8 cellular contexts compared by ENCODE assay signal in the genomic region with DNA sequence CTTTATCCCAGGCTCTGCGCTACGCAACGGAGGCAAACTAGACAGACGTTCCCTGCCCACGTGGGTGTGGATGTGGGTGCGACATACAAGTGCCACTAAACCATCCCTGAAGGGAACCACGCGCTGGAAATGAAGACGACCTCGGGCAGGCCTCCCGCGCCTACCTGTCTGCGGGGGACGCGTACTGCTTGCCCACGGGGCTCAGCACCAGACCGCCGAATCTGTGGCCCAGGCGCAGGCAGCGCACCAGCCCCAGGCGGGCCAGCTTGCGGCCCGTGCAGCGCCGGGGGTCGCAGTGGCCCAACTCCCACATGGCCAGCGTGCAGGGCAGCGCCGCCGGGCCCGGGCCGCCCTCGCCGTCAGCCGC. TPM values are rescaled to one million over a fixed set of nuclear protein-coding genes. Genes with fewer than 3 reads are reported as not detected.
DNase-seq lines count a peak whose midpoint lies in the region; ATAC-seq, FAIRE-seq and TF ChIP-seq lines count a peak whose summit lies in the region.

No MANE protein-coding gene starts in this region.

- CTCF ChIA-PET in BJ (lab: Yijun Ruan, JAX) (interaction anchor here (1.5 kb wide), 1 partner anchor 13 kb away, joined by 10 read pairs; no protein-coding TSS in a partner anchor), RWPE1 (lab: Yijun Ruan, JAX) (no interaction called here)

- FAIRE-seq in pancreas (lab: Jason Lieb, UNC) = no peak

- peaks cover 16% of the 10 kb centered on the region for H3K36me3 ChIP-seq in BJ (ENCODE audit: control insufficient read depth, insufficient read depth, low read length)
- H3K36me3 ChIP-seq in pancreas = peaks cover 0 to 13% (median 0%) of the 10 kb centered on the region in 3 donors

- H3K27me3 ChIP-seq in BJ (ENCODE audit: control insufficient read depth, insufficient read depth, low read length) (no peaks in the 10 kb centered on the region), pancreas (no peaks in the 10 kb centered on the region)

- peaks cover 10 to 21% (median 13%) of the 10 kb centered on the region in 3 donors for H3K4me1 ChIP-seq in pancreas

- ATAC-seq in GM21576 (IDR thresholded peaks at IDR 0.05; ENCODE audit: unreplicated experiment) = peak; percentile 3
- ATAC-seq in esophagus mucosa = peak; percentile 1
- ATAC-seq in pancreas = peak in 2 of 4 donors; percentile 3 to 8

- 0% methylated on average over 30 to 35 of the region's 35 CpGs for WGBS in pancreas, 2 donors

- intact Hi-C loops in pancreas (cut with DNase I) = no loop called here

- DNase-seq in BJ (ENCODE audit: low read depth) (no peak), RWPE1 (ENCODE audit: low spot score) (no peak), pancreas (peak in 1 of 6 donors; percentile 71), NCI-H2227 (lab: John Stamatoyannopoulos, UW; ENCODE audit: unreplicated experiment) (no peak), foreskin melanocyte (no peak), hypothalamus (lab: John Stamatoyannopoulos, UW) (no peak)

- peak overlapping the region; percentile 66 for H3K27ac ChIP-seq in RWPE1
- peak overlapping the region in 3 of 4 donors; percentile 12 to 50 (median 46) for H3K27ac ChIP-seq in pancreas

- TF ChIP-seq CTCF in BJ (IDR thresholded peaks at IDR 0.05; ENCODE audit: insufficient read depth, low read depth, low read length) = no peak
- no peak for TF ChIP-seq CTCF in RWPE1 (conservative IDR thresholded peaks at IDR 0.05; ENCODE audit: low read depth)
- TF ChIP-seq CTCF in pancreas (IDR thresholded peaks at IDR 0.05) = no peak

- no peaks in the 10 kb centered on the region for H3K9me3 ChIP-seq in pancreas

- H3K4me3 ChIP-seq in BJ (ENCODE audit: low read depth, low read length) (peak overlapping the region; percentile 71), pancreas (peak overlapping the region; percentile 93 to 100 (median 98))

- POLR2A ChIA-PET in BJ (lab: Charles Lee) (no interaction called here), RWPE1 (lab: Yijun Ruan, JAX; ENCODE audit: low non-redundant PET) (no interaction called here)

RNA-seq across cellular contexts. Expression of a gene that starts 0.5 kb away (rescaled TPM):
- 43.1 and 52.3 TPM in 2 replicates for polyA plus RNA-seq in BJ (2011; rRNA removed)
- polyA minus RNA-seq in BJ (2011; rRNA and poly(A)+ RNA removed) = 18.9 and 22.7 TPM in 2 replicates
- 42.6 TPM for total RNA-seq in esophagus mucosa
- 10 to 100 TPM; 22.2 to 32.3 (median 29.4) TPM for total RNA-seq in pancreas
- polyA plus RNA-seq in pancreas = 10 to 100 TPM; 34.1 to 40.9 TPM

RNA-seq across cellular contexts. Expression of a gene that starts 0.5 kb away (rescaled TPM):
- 74.1 and 113 TPM in 2 replicates for polyA plus RNA-seq in BJ (2011; rRNA removed)
- 29.4 and 36.8 TPM in 2 replicates for polyA minus RNA-seq in BJ (2011; rRNA and poly(A)+ RNA removed)
- 25.7 TPM for total RNA-seq in esophagus mucosa
- total RNA-seq in pancreas = 10 to 100 TPM; 28.0 to 51.5 (median 36.2) TPM
- polyA plus RNA-seq in pancreas = 10 to 100 TPM; 58.2 to 75.3 TPM

RNA-seq across cellular contexts. Expression of a gene that starts 17.8 kb away (rescaled TPM):
- polyA plus RNA-seq in BJ (2011; rRNA removed) (0.29 and 0.33 TPM in 2 replicates), pancreas (100 to 1,000 TPM in 1 of 2 donors, 10 to 100 TPM in 1; 47.4 to 110 TPM)
- polyA minus RNA-seq in BJ (2011; rRNA and poly(A)+ RNA removed) = 0.14 and 0.51 TPM in 2 replicates
- total RNA-seq in esophagus mucosa (2.0 TPM), pancreas (10 to 100 TPM in 3 of 6 donors, 1 to 10 TPM in 3; 2.1 to 13.1 (median 9.4) TPM)

RNA-seq across cellular contexts. Expression of a gene that starts 41.8 kb away (rescaled TPM):
- polyA plus RNA-seq in BJ (2011; rRNA removed) (81.2 and 138 TPM in 2 replicates), pancreas (10 to 100 TPM; 35.3 to 42.0 TPM)
- 36.5 and 41.7 TPM in 2 replicates for polyA minus RNA-seq in BJ (2011; rRNA and poly(A)+ RNA removed)
- total RNA-seq in esophagus mucosa (93.1 TPM), pancreas (10 to 100 TPM; 30.0 to 57.9 (median 36.1) TPM)
